In the genomic region with DNA sequence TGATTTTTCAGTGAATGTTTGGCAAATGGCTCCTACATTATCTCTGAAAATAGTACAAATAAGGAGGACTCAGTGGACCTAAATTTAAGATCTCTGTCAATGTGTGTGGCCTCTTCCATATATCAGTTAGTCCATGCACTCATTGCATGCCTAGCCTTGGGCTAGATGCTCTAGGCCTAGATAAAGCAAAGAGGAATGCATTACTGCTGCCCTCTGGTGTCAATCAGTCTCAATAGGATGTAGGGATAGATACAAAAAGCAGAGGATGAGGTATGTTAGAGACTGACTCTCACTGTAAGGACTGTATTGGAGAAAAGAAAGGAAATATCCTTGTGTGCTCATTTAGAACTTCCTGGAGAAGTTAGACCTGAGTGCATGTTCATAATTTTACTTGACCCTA, we compare ENCODE assay signal across 8 cellular contexts. TPM values are rescaled to one million over a fixed set of nuclear protein-coding genes. Genes with fewer than 3 reads are reported as not detected.
A peak's percentile ranks its signal among the peaks of the same experiment; 100 is the strongest.
DNase-seq lines count a peak whose midpoint lies in the region; ATAC-seq and TF ChIP-seq lines count a peak whose summit lies in the region.

No MANE protein-coding gene starts in this region.

- no peak overlapping the region for H3K4me3 Mint-ChIP-seq in glutamatergic neuron (ENCODE audit: unreplicated experiment)
- H3K4me3 Mint-ChIP-seq in stimulated activated naive B cell treated with anti-CD40 and anti-IgM and Interleukin-4, amounts not matched to agents 10 μg/mL and 1 μg/mL and 100 μg/mL, for 72 hours = no peak overlapping the region
- H3K4me3 Mint-ChIP-seq in stimulated activated naive CD8-positive, alpha-beta T cell treated with anti-CD3 and anti-CD28 coated beads, Interleukin-15, amount 100 ng/mL, for 72 hours = no peak overlapping the region

- no peaks in the 10 kb centered on the region for H3K27me3 Mint-ChIP-seq in glutamatergic neuron (ENCODE audit: unreplicated experiment)
- peaks cover 0 to 6% of the 10 kb centered on the region in 2 donors for H3K27me3 Mint-ChIP-seq in stimulated activated naive B cell treated with anti-CD40 and anti-IgM and Interleukin-4, amounts not matched to agents 10 μg/mL and 1 μg/mL and 100 μg/mL, for 72 hours
- H3K27me3 Mint-ChIP-seq in stimulated activated naive CD8-positive, alpha-beta T cell treated with anti-CD3 and anti-CD28 coated beads, Interleukin-15, amount 100 ng/mL, for 72 hours = no peaks in the 10 kb centered on the region

- 0 out of 2 replicates have a peak, but pooled peaks have one; percentile 17 for TF ChIP-seq CTCF in RWPE1 (conservative IDR thresholded peaks at IDR 0.05; ENCODE audit: low read depth)
- peak; percentile 18 for TF ChIP-seq CTCF in glutamatergic neuron (IDR thresholded peaks at IDR 0.05; ENCODE audit: partially characterized antibody, unreplicated experiment)

- no peak overlapping the region for H3K27ac ChIP-seq in RWPE1

- CTCF ChIA-PET in RWPE1 (lab: Yijun Ruan, JAX) = no interaction called here

- no peak overlapping the region for H3K27ac Mint-ChIP-seq in glutamatergic neuron (ENCODE audit: unreplicated experiment)
- no peak overlapping the region for H3K27ac Mint-ChIP-seq in stimulated activated naive B cell treated with anti-CD40 and anti-IgM and Interleukin-4, amounts not matched to agents 10 μg/mL and 1 μg/mL and 100 μg/mL, for 72 hours
- peak overlapping the region in 1 of 2 donors; percentile 21 for H3K27ac Mint-ChIP-seq in stimulated activated naive CD8-positive, alpha-beta T cell treated with anti-CD3 and anti-CD28 coated beads, Interleukin-15, amount 100 ng/mL, for 72 hours

- ATAC-seq in stimulated activated naive B cell treated with anti-CD40 and anti-IgM and Interleukin-4, amounts not matched to agents 10 μg/mL and 1 μg/mL and 100 μg/mL, for 72 hours (replicated peaks) = peak; percentile 84 to 86
- no peak for ATAC-seq in stimulated activated naive CD8-positive, alpha-beta T cell treated with anti-CD3 and anti-CD28 coated beads, Interleukin-15, amount 100 ng/mL, for 72 hours
- ATAC-seq in GM18498 (IDR thresholded peaks at IDR 0.05; ENCODE audit: unreplicated experiment) = no peak

- H3K9me3 Mint-ChIP-seq in glutamatergic neuron (ENCODE audit: unreplicated experiment) = peaks cover 7% of the 10 kb centered on the region
- peaks cover 7 to 9% of the 10 kb centered on the region in 2 donors for H3K9me3 Mint-ChIP-seq in stimulated activated naive B cell treated with anti-CD40 and anti-IgM and Interleukin-4, amounts not matched to agents 10 μg/mL and 1 μg/mL and 100 μg/mL, for 72 hours
- peaks cover 9 to 10% of the 10 kb centered on the region in 2 donors for H3K9me3 Mint-ChIP-seq in stimulated activated naive CD8-positive, alpha-beta T cell treated with anti-CD3 and anti-CD28 coated beads, Interleukin-15, amount 100 ng/mL, for 72 hours

- peak; percentile 26 for DNase-seq in ELF-1 (ENCODE audit: low read depth, low spot score)
- peak; percentile 2 for DNase-seq in HPDE6-E6E7 (ENCODE audit: extremely low spot score)
- DNase-seq in RWPE1 (ENCODE audit: low spot score) = peak; percentile 35
- no peak for DNase-seq in glutamatergic neuron
- DNase-seq in stimulated activated naive B cell treated with anti-CD40 and anti-IgM and Interleukin-4, amounts not matched to agents 10 μg/mL and 1 μg/mL and 100 μg/mL, for 72 hours = peak; percentile 6
- DNase-seq in stimulated activated naive CD8-positive, alpha-beta T cell treated with anti-CD3 and anti-CD28 coated beads, Interleukin-15, amount 100 ng/mL, for 72 hours = no peak
- DNase-seq in SHP77 (lab: John Stamatoyannopoulos, UW) = no peak

- H3K4me1 Mint-ChIP-seq in glutamatergic neuron (ENCODE audit: low read depth, unreplicated experiment) = peaks cover 1% of the 10 kb centered on the region
- peaks cover 10 to 18% of the 10 kb centered on the region in 2 donors for H3K4me1 Mint-ChIP-seq in stimulated activated naive B cell treated with anti-CD40 and anti-IgM and Interleukin-4, amounts not matched to agents 10 μg/mL and 1 μg/mL and 100 μg/mL, for 72 hours
- no peaks in the 10 kb centered on the region for H3K4me1 Mint-ChIP-seq in stimulated activated naive CD8-positive, alpha-beta T cell treated with anti-CD3 and anti-CD28 coated beads, Interleukin-15, amount 100 ng/mL, for 72 hours

- H3K36me3 Mint-ChIP-seq in glutamatergic neuron (ENCODE audit: unreplicated experiment) = peaks cover 8% of the 10 kb centered on the region
- H3K36me3 Mint-ChIP-seq in stimulated activated naive B cell treated with anti-CD40 and anti-IgM and Interleukin-4, amounts not matched to agents 10 μg/mL and 1 μg/mL and 100 μg/mL, for 72 hours = peaks cover 7 to 13% of the 10 kb centered on the region in 2 donors

- POLR2A ChIA-PET in RWPE1 (lab: Yijun Ruan, JAX; ENCODE audit: low non-redundant PET) = no interaction called here

RNA-seq across cellular contexts. Expression of gene MS4A2, which starts 42.0 kb away (rescaled TPM):
- total RNA-seq in glutamatergic neuron (ENCODE audit: unreplicated experiment) = not detected

RNA-seq across cellular contexts. Expression of gene MS4A6A, which starts 52.4 kb away (rescaled TPM):
- not detected for total RNA-seq in glutamatergic neuron (ENCODE audit: unreplicated experiment)

Comparison
In these comparisons a context has a peak if more than half of its experiments do, and no peak if none do; other contexts are left out.
1. DNase-seq: peak in ELF-1 (single experiment), HPDE6-E6E7 (single experiment), RWPE1 (single experiment) and stimulated activated naive B cell treated with anti-CD40 and anti-IgM and Interleukin-4, amounts not matched to agents 10 μg/mL and 1 μg/mL and 100 μg/mL, for 72 hours (single experiment); none in glutamatergic neuron (single experiment), stimulated activated naive CD8-positive, alpha-beta T cell treated with anti-CD3 and anti-CD28 coated beads, Interleukin-15, amount 100 ng/mL, for 72 hours (0 of 2) and SHP77 (0 of 2).
2. ATAC-seq: peak in stimulated activated naive B cell treated with anti-CD40 and anti-IgM and Interleukin-4, amounts not matched to agents 10 μg/mL and 1 μg/mL and 100 μg/mL, for 72 hours (2 of 2); none in stimulated activated naive CD8-positive, alpha-beta T cell treated with anti-CD3 and anti-CD28 coated beads, Interleukin-15, amount 100 ng/mL, for 72 hours (single experiment) and GM18498 (single experiment).